24 cellular contexts compared by ENCODE assay signal in genomic region chr2:220904015-220904414, GRCh38.
DNase-seq lines count a peak whose midpoint lies in the region; FAIRE-seq and TF ChIP-seq lines count a peak whose summit lies in the region.
"Had no signal": no experiment of that assay in that cellular context is flagged by ENCODE, and none has a peak within 500 bp of the region (broad histone marks: within the 10 kb centered on the region; RNA-seq: fewer than 3 reads in every experiment).

No MANE protein-coding gene starts in this region.

- no peak for TF ChIP-seq CTCF in astrocyte (IDR thresholded peaks at IDR 0.05; ENCODE audit: insufficient read depth, low read depth, low read length)
- TF ChIP-seq CTCF in GM10266 (IDR thresholded peaks at IDR 0.05; ENCODE audit: control insufficient read depth, insufficient read depth, low read depth, missing control alignments), result no peak
- no peak for TF ChIP-seq CTCF in glutamatergic neuron (IDR thresholded peaks at IDR 0.05; ENCODE audit: partially characterized antibody, unreplicated experiment)

- H3K9ac ChIP-seq in NT2/D1 (ENCODE audit: insufficient read length, low read depth) (no peak overlapping the region), astrocyte (ENCODE audit: low read length) (no peak overlapping the region), mesendoderm (ENCODE audit: low read length) (no peak overlapping the region)
- H3K9ac ChIP-seq: BLaER1 had no signal

- H3K4me3 Mint-ChIP-seq in astrocyte (ENCODE audit: unreplicated experiment) (no peak overlapping the region), glutamatergic neuron (ENCODE audit: unreplicated experiment) (no peak overlapping the region)
- H3K4me3 Mint-ChIP-seq: B cell; CD4-positive, CD25-positive, alpha-beta regulatory T cell; CD8-positive, alpha-beta T cell had no signal

- H4K5ac ChIP-seq in mesendoderm (ENCODE audit: low read length), result no peak overlapping the region

- no peak overlapping the region for H2AFZ ChIP-seq in astrocyte (ENCODE audit: low read depth, low read length)

- peaks cover 5% of the 10 kb centered on the region for H3K4me1 Mint-ChIP-seq in astrocyte (ENCODE audit: low read depth, unreplicated experiment)
- no peaks in the 10 kb centered on the region for H3K4me1 Mint-ChIP-seq in glutamatergic neuron (ENCODE audit: low read depth, unreplicated experiment)
- H3K4me1 Mint-ChIP-seq: B cell; CD4-positive, CD25-positive, alpha-beta regulatory T cell had no signal

- no peak overlapping the region for H3K23ac ChIP-seq in mesendoderm (ENCODE audit: low read length)

- H2BK15ac ChIP-seq in mesendoderm (replicated peaks; ENCODE audit: low read depth), result no peak overlapping the region

- H3K4me1 ChIP-seq in NT2/D1 (ENCODE audit: insufficient read depth, insufficient read length), result no peaks in the 10 kb centered on the region
- no peaks in the 10 kb centered on the region for H3K4me1 ChIP-seq in astrocyte (ENCODE audit: insufficient read depth, low read length)
- H3K4me1 ChIP-seq in mesendoderm (ENCODE audit: control insufficient read depth, low read depth, low read length), result no peaks in the 10 kb centered on the region
- H3K4me1 ChIP-seq: BLaER1 had no signal

- H2AK5ac ChIP-seq in mesendoderm (ENCODE audit: low read length), result no peak overlapping the region

- FAIRE-seq in astrocyte (lab: Jason Lieb, UNC) (no peak), GM12891 (lab: Jason Lieb, UNC) (no peak)
- FAIRE-seq: A204.1, GM12892, H54 had no signal

- H3K4me3 ChIP-seq in NT2/D1 (ENCODE audit: insufficient read length, low read depth), result no peak overlapping the region
- H3K4me3 ChIP-seq in astrocyte (ENCODE audit: insufficient read depth, low read depth, low read length), result no peak overlapping the region
- no peak overlapping the region for H3K4me3 ChIP-seq in mesendoderm (ENCODE audit: low read length)
- H3K4me3 ChIP-seq: BLaER1 had no signal

- H3K79me1 ChIP-seq in mesendoderm (ENCODE audit: low read length), result no peaks in the 10 kb centered on the region

- no peak overlapping the region for H2BK5ac ChIP-seq in mesendoderm (ENCODE audit: low read length)

- TF ChIP-seq POLR2A in GM12891 (IDR thresholded peaks at IDR 0.05; ENCODE audit: low read depth, low read length), result no peak

- no peak overlapping the region for H2BK120ac ChIP-seq in mesendoderm (ENCODE audit: low read depth, low read length)

- H4K8ac ChIP-seq in mesendoderm (ENCODE audit: low read depth, low read length), result no peak overlapping the region

- H3K27me3 Mint-ChIP-seq in astrocyte (ENCODE audit: low read depth, unreplicated experiment), result no peaks in the 10 kb centered on the region
- no peaks in the 10 kb centered on the region for H3K27me3 Mint-ChIP-seq in glutamatergic neuron (ENCODE audit: unreplicated experiment)
- H3K27me3 Mint-ChIP-seq: B cell; CD4-positive, CD25-positive, alpha-beta regulatory T cell had no signal

- H3K36me3 Mint-ChIP-seq in astrocyte (ENCODE audit: low read depth, unreplicated experiment) (no peaks in the 10 kb centered on the region), glutamatergic neuron (ENCODE audit: unreplicated experiment) (no peaks in the 10 kb centered on the region)
- H3K36me3 Mint-ChIP-seq: CD4-positive, CD25-positive, alpha-beta regulatory T cell; CD8-positive, alpha-beta T cell had no signal

- H3K27me3 ChIP-seq in NT2/D1 (ENCODE audit: insufficient read depth, insufficient read length), result no peaks in the 10 kb centered on the region
- no peaks in the 10 kb centered on the region for H3K27me3 ChIP-seq in astrocyte (ENCODE audit: insufficient read depth, low read length)
- no peaks in the 10 kb centered on the region for H3K27me3 ChIP-seq in mesendoderm (ENCODE audit: insufficient read depth, low read length, poor library complexity)
- H3K27me3 ChIP-seq: BLaER1 had no signal

- H3K27ac ChIP-seq in astrocyte (ENCODE audit: low read depth, low read length) (no peak overlapping the region), mesendoderm (ENCODE audit: low read depth, low read length) (no peak overlapping the region)
- H3K27ac ChIP-seq: 22Rv1, BLaER1, C4-2B had no signal

- H3K79me2 ChIP-seq in astrocyte (ENCODE audit: insufficient read depth, low read length) (no peaks in the 10 kb centered on the region), mesendoderm (ENCODE audit: control insufficient read depth, insufficient read depth, low read length) (no peaks in the 10 kb centered on the region)

- no peak overlapping the region for H3K27ac Mint-ChIP-seq in astrocyte (ENCODE audit: unreplicated experiment)
- H3K27ac Mint-ChIP-seq in glutamatergic neuron (ENCODE audit: unreplicated experiment), result no peak overlapping the region
- H3K27ac Mint-ChIP-seq: B cell; CD4-positive, CD25-positive, alpha-beta regulatory T cell; CD8-positive, alpha-beta T cell had no signal

- no peak overlapping the region for H3K18ac ChIP-seq in mesendoderm (ENCODE audit: low read length)

- no peaks in the 10 kb centered on the region for H3K9me3 Mint-ChIP-seq in astrocyte (ENCODE audit: unreplicated experiment)
- H3K9me3 Mint-ChIP-seq in glutamatergic neuron (ENCODE audit: unreplicated experiment), result peaks cover 1% of the 10 kb centered on the region
- H3K9me3 Mint-ChIP-seq: CD4-positive, CD25-positive, alpha-beta regulatory T cell; CD8-positive, alpha-beta T cell had no signal

- no peaks in the 10 kb centered on the region for H4K20me1 ChIP-seq in astrocyte (ENCODE audit: insufficient read depth, low read length)
- H4K20me1 ChIP-seq: BLaER1 had no signal

- no peak overlapping the region for H3K4ac ChIP-seq in mesendoderm (ENCODE audit: low read depth, low read length)

- H3K56ac ChIP-seq in mesendoderm (ENCODE audit: low read length), result no peak overlapping the region

- H3K9me3 ChIP-seq in NT2/D1 (ENCODE audit: insufficient read depth, low read length) (no peaks in the 10 kb centered on the region), astrocyte (ENCODE audit: insufficient read depth, low read depth, low read length) (no peaks in the 10 kb centered on the region)
- H3K9me3 ChIP-seq: BLaER1, Caco-2 had no signal

- H3K36me3 ChIP-seq in NT2/D1 (ENCODE audit: insufficient read depth, insufficient read length, low read length) (no peaks in the 10 kb centered on the region), astrocyte (ENCODE audit: insufficient read depth, low read length) (no peaks in the 10 kb centered on the region), mesendoderm (ENCODE audit: control insufficient read depth, insufficient read depth, low read length) (no peaks in the 10 kb centered on the region)
- H3K36me3 ChIP-seq: BLaER1 had no signal

- DNase-seq in EH (ENCODE audit: low read depth) (peak; percentile 17), NT2/D1 (ENCODE audit: low read depth, low spot score) (peak; percentile 40), astrocyte (ENCODE audit: low read depth) (peak; percentile 43), mesendoderm (peak; percentile 40), GM12891 (ENCODE audit: insufficient read length, low spot score) (no peak), NCI-H1417 treated with DMSO at 0.1 percent for 48 hours (lab: John Stamatoyannopoulos, UW) (no peak), GM10266 (ENCODE audit: extremely low spot score) (no peak), glutamatergic neuron (no peak)
- DNase-seq: Caco-2; CD4-positive, CD25-positive, alpha-beta regulatory T cell; CD8-positive, alpha-beta T cell; DMS153; DND-41; EL; GDM1; GOT3; HCEC 1CT had no signal

- WGBS in mesendoderm (ENCODE audit: extremely low coverage, insufficient coverage, low lambda C conversion rate), result no CpG with 5 or more reads among the region's 2 CpGs

- no peak overlapping the region for H3K4me2 ChIP-seq in astrocyte (ENCODE audit: low read length)
- no peak overlapping the region for H3K4me2 ChIP-seq in mesendoderm (ENCODE audit: low read length)
- H3K4me2 ChIP-seq: BLaER1 had no signal

TF ChIP-seq in GM12891, 5 proteins besides CTCF, POLR2A, EP300 and RAD21:
- no peak for TF ChIP-seq TAF1 (IDR thresholded peaks at IDR 0.05; ENCODE audit: low read depth, low read length)
- TF ChIP-seq POLR2AphosphoS5 (IDR thresholded peaks at IDR 0.05; ENCODE audit: low read depth, low read length), result no peak
- no peak for TF ChIP-seq PAX5 (IDR thresholded peaks at IDR 0.05; ENCODE audit: insufficient read depth, low read length, severe bottlenecking)
- TF ChIP-seq SPI1 (IDR thresholded peaks at IDR 0.05; ENCODE audit: low read depth, low read length), result no peak
- no peak for TF ChIP-seq POU2F2 (IDR thresholded peaks at IDR 0.05; ENCODE audit: low read depth, low read length)

Comparison
In these comparisons a context has a peak if more than half of its experiments do, and no peak if none do; other contexts are left out.
1. DNase-seq: peak in EH (single experiment), NT2/D1 (single experiment), astrocyte (single experiment) and mesendoderm (single experiment); none in GM12891 (single experiment), NCI-H1417 treated with DMSO at 0.1 percent for 48 hours (single experiment), GM10266 (single experiment) and glutamatergic neuron (single experiment).